ENCODE assay signal across 1 cellular context in the genomic region with DNA sequence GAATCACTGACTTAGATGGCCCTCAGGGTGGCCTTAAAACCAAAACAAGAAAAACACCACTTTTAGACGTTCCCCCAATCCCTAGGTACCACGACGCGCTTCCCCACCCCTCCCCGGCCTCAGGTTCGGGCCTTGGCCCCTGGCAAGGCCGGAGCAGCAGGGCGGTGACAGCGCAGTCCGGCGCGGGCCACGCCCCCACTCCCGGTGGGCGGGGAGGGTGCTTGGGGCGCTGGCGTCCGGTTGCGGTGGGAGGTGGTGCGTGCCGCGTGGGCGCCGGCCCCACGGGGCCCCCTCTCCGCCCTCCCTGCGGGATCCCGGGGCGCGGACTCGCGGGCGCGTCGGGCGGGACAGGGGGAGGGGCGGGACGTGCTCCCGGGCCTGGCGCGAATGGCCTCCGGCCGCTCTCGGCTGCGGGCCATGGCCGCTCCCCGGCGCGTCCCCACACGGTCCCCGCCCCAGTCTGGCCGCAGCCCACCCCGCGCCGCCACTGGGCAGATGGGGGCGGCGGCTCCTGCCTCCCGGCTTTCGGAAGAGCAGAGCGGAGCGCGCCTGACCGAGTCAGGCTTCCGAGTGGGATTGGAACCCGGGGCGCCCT.
TF ChIP-seq lines count a peak whose summit lies in the region.

No MANE protein-coding gene starts in this region.

TF ChIP-seq in IMR-90, 13 proteins besides CTCF, POLR2A, EP300 and RAD21 (continued from another document):
- TF ChIP-seq CHD1 (IDR thresholded peaks at IDR 0.05; ENCODE audit: low read depth, low read length) = no peak
- TF ChIP-seq RCOR1 (IDR thresholded peaks at IDR 0.05; ENCODE audit: insufficient replicate concordance, low read length) = no peak
- TF ChIP-seq, protein P1, sequence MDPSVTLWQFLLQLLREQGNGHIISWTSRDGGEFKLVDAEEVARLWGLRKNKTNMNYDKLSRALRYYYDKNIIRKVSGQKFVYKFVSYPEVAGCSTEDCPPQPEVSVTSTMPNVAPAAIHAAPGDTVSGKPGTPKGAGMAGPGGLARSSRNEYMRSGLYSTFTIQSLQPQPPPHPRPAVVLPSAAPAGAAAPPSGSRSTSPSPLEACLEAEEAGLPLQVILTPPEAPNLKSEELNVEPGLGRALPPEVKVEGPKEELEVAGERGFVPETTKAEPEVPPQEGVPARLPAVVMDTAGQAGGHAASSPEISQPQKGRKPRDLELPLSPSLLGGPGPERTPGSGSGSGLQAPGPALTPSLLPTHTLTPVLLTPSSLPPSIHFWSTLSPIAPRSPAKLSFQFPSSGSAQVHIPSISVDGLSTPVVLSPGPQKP (IDR thresholded peaks at IDR 0.05; ENCODE audit: borderline replicate concordance, low read depth, low read length) = no peak
- no peak for TF ChIP-seq MAFK (IDR thresholded peaks at IDR 0.05; ENCODE audit: low read depth, low read length)
- no peak for TF ChIP-seq MXI1 (IDR thresholded peaks at IDR 0.05; ENCODE audit: borderline replicate concordance, low read depth, low read length)
- TF ChIP-seq CEBPB (IDR thresholded peaks at IDR 0.05; ENCODE audit: low read depth, low read length) = no peak
- TF ChIP-seq, protein P2, sequence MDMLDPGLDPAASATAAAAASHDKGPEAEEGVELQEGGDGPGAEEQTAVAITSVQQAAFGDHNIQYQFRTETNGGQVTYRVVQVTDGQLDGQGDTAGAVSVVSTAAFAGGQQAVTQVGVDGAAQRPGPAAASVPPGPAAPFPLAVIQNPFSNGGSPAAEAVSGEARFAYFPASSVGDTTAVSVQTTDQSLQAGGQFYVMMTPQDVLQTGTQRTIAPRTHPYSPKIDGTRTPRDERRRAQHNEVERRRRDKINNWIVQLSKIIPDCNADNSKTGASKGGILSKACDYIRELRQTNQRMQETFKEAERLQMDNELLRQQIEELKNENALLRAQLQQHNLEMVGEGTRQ (IDR thresholded peaks at IDR 0.05; ENCODE audit: low read depth, low read length) = no peak
- no peak for TF ChIP-seq NFE2L2 (IDR thresholded peaks at IDR 0.05; ENCODE audit: low read depth, low read length)
- no peak for TF ChIP-seq MAZ (IDR thresholded peaks at IDR 0.05; ENCODE audit: borderline replicate concordance, low read depth, low read length)
